ENCODE assay signal across 7 cellular contexts in genomic region chr19:41939861-41940442, GRCh38. TPM values are rescaled to one million over a fixed set of nuclear protein-coding genes. Genes with fewer than 3 reads are reported as not detected.
DNase-seq lines count a peak whose midpoint lies in the region; ATAC-seq and TF ChIP-seq lines count a peak whose summit lies in the region.

No MANE protein-coding gene starts in this region.

- peaks cover 3% of the 10 kb centered on the region for H3K9me3 Mint-ChIP-seq in nephron

- H3K4me3 Mint-ChIP-seq in nephron, result peak overlapping the region; percentile 88 to 90 (median 89)

- no peak for ATAC-seq in HG03342 (IDR thresholded peaks at IDR 0.05; ENCODE audit: unreplicated experiment)

- DNase-seq in GM20000 (ENCODE audit: low spot score), result peak; percentile 88
- DNase-seq in SK-N-DZ (ENCODE audit: low spot score), result peak; percentile 45
- no peak for DNase-seq in coronary artery (ENCODE audit: low spot score)
- DNase-seq in OCI-M2 (lab: John Stamatoyannopoulos, UW; ENCODE audit: unreplicated experiment), result no peak
- no peak for DNase-seq in NCI-H2171 (lab: John Stamatoyannopoulos, UW)

- peaks cover 15% of the 10 kb centered on the region for H3K4me1 Mint-ChIP-seq in nephron

- no peak overlapping the region for H3K27ac ChIP-seq in coronary artery

- H3K27ac Mint-ChIP-seq in nephron, result peak overlapping the region in 2 of 3 experiments; percentile 66

- H3K4me3 ChIP-seq in coronary artery, result peak overlapping the region; percentile 66

- H3K36me3 Mint-ChIP-seq in nephron (ENCODE audit: low read depth), result no peaks in the 10 kb centered on the region

- peaks cover 54% of the 10 kb centered on the region for H3K27me3 Mint-ChIP-seq in nephron (ENCODE audit: low read depth)

- TF ChIP-seq CTCF in GM20000 (IDR thresholded peaks at IDR 0.05; ENCODE audit: extremely low read depth, missing control alignments), result no peak
- TF ChIP-seq CTCF in coronary artery (IDR thresholded peaks at IDR 0.05), result no peak
- TF ChIP-seq CTCF in nephron (IDR thresholded peaks at IDR 0.05; ENCODE audit: unreplicated experiment in 3 of 3), result no peak

RNA-seq across cellular contexts. Expression of gene ERFL, which starts 11.7 kb away (rescaled TPM):
- not detected in 2 replicates for polyA plus RNA-seq in SK-N-DZ (2014; cell fraction: cytosol; rRNA removed)
- polyA plus RNA-seq in SK-N-DZ (2014; cell fraction: nucleus; rRNA removed), result 0.51 TPM in 1 of 2 replicates, not detected in the other

RNA-seq across cellular contexts. Expression of gene RABAC1, which starts 19.2 kb away (rescaled TPM):
- polyA plus RNA-seq in SK-N-DZ (2014; cell fraction: cytosol; rRNA removed), result 64.4 and 74.3 TPM in 2 replicates
- polyA plus RNA-seq in SK-N-DZ (2014; cell fraction: nucleus; rRNA removed), result 37.0 and 58.7 TPM in 2 replicates

RNA-seq across cellular contexts. Expression of gene ATP1A3, which starts 54.1 kb away (rescaled TPM):
- polyA plus RNA-seq in SK-N-DZ (2014; cell fraction: cytosol; rRNA removed), result 59.1 and 60.5 TPM in 2 replicates
- polyA plus RNA-seq in SK-N-DZ (2014; cell fraction: nucleus; rRNA removed), result 28.8 and 38.0 TPM in 2 replicates

RNA-seq across cellular contexts. Expression of gene ARHGEF1, which starts 57.0 kb away (rescaled TPM):
- polyA plus RNA-seq in SK-N-DZ (2014; cell fraction: cytosol; rRNA removed), result 16.7 and 17.0 TPM in 2 replicates
- polyA plus RNA-seq in SK-N-DZ (2014; cell fraction: nucleus; rRNA removed), result 33.2 and 43.4 TPM in 2 replicates

Comparison
In these comparisons a context has a peak if more than half of its experiments do, and no peak if none do; other contexts are left out.
1. DNase-seq: peak in GM20000 (single experiment) and SK-N-DZ (single experiment); none in coronary artery (single experiment), OCI-M2 (single experiment) and NCI-H2171 (single experiment).